ENCODE assay signal across 8 cellular contexts in the genomic region with DNA sequence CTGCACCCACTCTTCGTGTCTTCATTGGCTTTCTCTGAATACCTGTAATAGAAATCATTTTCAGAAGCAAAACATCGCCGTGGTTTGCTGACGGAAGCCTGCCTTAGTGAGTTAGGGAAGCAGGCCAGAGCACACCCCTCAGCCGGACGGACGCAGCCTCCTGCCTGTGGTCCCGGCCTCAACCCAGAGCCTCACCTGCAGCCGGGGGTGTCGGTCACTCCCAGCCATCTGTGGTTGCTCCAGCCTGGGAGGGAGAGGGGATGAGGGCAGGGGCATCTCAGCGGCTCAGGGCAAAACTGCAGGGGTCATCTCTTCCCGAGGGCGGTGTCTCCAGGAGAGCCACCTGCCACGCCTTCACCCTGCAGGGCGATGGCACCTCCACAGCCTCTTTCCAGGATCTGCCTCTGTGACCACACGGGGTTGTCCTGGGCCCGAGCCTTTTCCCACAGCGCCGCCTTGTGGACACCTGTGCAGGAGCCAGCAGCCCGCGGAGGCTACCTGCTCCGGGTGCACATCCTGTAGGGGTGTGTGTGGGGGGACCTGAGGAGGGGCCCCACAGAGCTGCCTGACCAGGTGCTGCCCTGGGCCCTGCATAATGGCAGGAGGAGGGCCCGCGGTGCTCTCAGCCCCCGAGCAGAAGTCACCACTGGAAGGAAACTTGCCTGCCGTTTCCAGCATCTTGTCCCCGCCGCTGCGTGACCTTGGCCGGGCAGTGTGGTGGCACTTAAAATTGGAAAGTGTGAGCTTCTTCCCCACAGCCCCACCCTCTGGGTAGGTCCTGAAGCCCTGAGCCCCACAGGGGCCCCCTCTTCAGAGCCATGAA. TPM values are rescaled to one million over a fixed set of nuclear protein-coding genes. Genes with fewer than 3 reads are reported as not detected.
A peak's percentile ranks its signal among the peaks of the same experiment; 100 is the strongest.
DNase-seq lines count a peak whose midpoint lies in the region; ATAC-seq lines count a peak whose summit lies in the region.

No MANE protein-coding gene starts in this region.

- peak; percentile 71 for ATAC-seq in HG02884 (IDR thresholded peaks at IDR 0.05; ENCODE audit: unreplicated experiment)

- H3K27ac ChIP-seq in cingulate gyrus (ENCODE audit: low read depth, low read length) = peak overlapping the region; percentile 56

- DNase-seq in SIG-M5 treated with dmso at 0.1 percent for 504 hours (lab: John Stamatoyannopoulos, UW; ENCODE audit: unreplicated experiment) = peak; percentile 52
- no peak for DNase-seq in SIG-M5 (lab: John Stamatoyannopoulos, UW)
- peak; percentile 20 for DNase-seq in NCI-H2171 (lab: John Stamatoyannopoulos, UW)
- DNase-seq in activated CD4-positive, alpha-beta T cell treated with anti-CD3 and anti-CD28 coated beads, Interleukin-2, amount 50 U/mL, for 1 hour = peak; percentile 92
- DNase-seq in lung microvascular endothelial cell (ENCODE audit: low read depth in 2 of 2) = peak; percentile 64 to 82
- peak; percentile 63 for DNase-seq in stimulated activated CD8-positive, alpha-beta memory T cell treated with anti-CD3 and anti-CD28 coated beads, Interleukin-12 subunit alpha, Interleukin-12 subunit beta, amount 100 ng/mL, for 4 hours (ENCODE audit: low read depth)

RNA-seq across cellular contexts. Expression of a gene that starts 21.6 kb away (rescaled TPM):
- total RNA-seq in lung microvascular endothelial cell = 19.2 and 20.2 TPM in 2 replicates
